Comparison of ENCODE assay signal across 22 cellular contexts in genomic region chr1:173660306-173660705, GRCh38. TPM values are rescaled to one million over a fixed set of nuclear protein-coding genes. Genes with fewer than 3 reads are reported as not detected.
DNase-seq lines count a peak whose midpoint lies in the region; ATAC-seq, FAIRE-seq and TF ChIP-seq lines count a peak whose summit lies in the region.
"Had no signal": no experiment of that assay in that cellular context is flagged by ENCODE, and none has a peak within 500 bp of the region (broad histone marks: within the 10 kb centered on the region; RNA-seq: fewer than 3 reads in every experiment).

No MANE protein-coding gene starts in this region.

- TF ChIP-seq POLR2A in esophagus muscularis mucosa (IDR thresholded peaks at IDR 0.05; ENCODE audit: low read depth) (no peak), HepG2 (IDR thresholded peaks at IDR 0.05; ENCODE audit: insufficient read depth in 1 of 2, low read depth in 2 of 2, low read length in 2 of 2) (no peak)

- no TSS peak for BruUV-seq in mammary epithelial cell (replicated peaks; lab: Mats Ljungman, UMichigan)
- BruUV-seq in MCF 10A (replicated peaks; lab: Mats Ljungman, UMichigan) = no TSS peak
- no TSS peak for BruUV-seq in HepG2 (replicated peaks; lab: Mats Ljungman, UMichigan)

- DNase-seq in mammary epithelial cell = no peak
- no peak for DNase-seq in MCF 10A (ENCODE audit: unreplicated experiment)
- peak; percentile 67 for DNase-seq in bronchial epithelial cell (ENCODE audit: low read depth)
- peak in 1 of 2 donors; percentile 54 for DNase-seq in foreskin keratinocyte
- no peak for DNase-seq in DMS 273 treated with DMSO at 0.1 percent for 48 hours (lab: John Stamatoyannopoulos, UW)
- no peak for DNase-seq in esophagus muscularis mucosa (ENCODE audit: extremely low spot score)
- no peak for DNase-seq in HepG2 (ENCODE audit: low spot score)
- DNase-seq: C1 segment of cervical spinal cord; Calu3; CD4-positive, alpha-beta memory T cell; COR-L47; DMS153; DND-41; GM23248; H7; HCEC 1CT had no signal

- no peak overlapping the region for H3K4me3 Mint-ChIP-seq in MCF 10A (ENCODE audit: unreplicated experiment)
- H3K4me3 Mint-ChIP-seq: CD4-positive, alpha-beta memory T cell had no signal

- H3K9ac ChIP-seq in mammary epithelial cell (ENCODE audit: insufficient read depth, low read length) (no peak overlapping the region), HepG2 (ENCODE audit: insufficient read depth, low read depth, low read length) (no peak overlapping the region)
- H3K9ac ChIP-seq: GM23248 had no signal

- TF ChIP-seq CTCF in mammary epithelial cell (conservative IDR thresholded peaks at IDR 0.05 in 1 of 2, IDR thresholded peaks at IDR 0.05 in 1 of 2; ENCODE audit: extremely low read depth in 1 of 2, insufficient read depth in 1 of 2, low read depth in 1 of 2, low read length in 2 of 2) (no peak), MCF 10A (IDR thresholded peaks at IDR 0.05; ENCODE audit: unreplicated experiment) (no peak), bronchial epithelial cell (IDR thresholded peaks at IDR 0.05; ENCODE audit: insufficient read depth, low read length, severe bottlenecking) (no peak), foreskin keratinocyte (conservative IDR thresholded peaks at IDR 0.05) (no peak), esophagus muscularis mucosa (IDR thresholded peaks at IDR 0.05) (no peak), HepG2 (CRISPR knock-in tag; IDR thresholded peaks at IDR 0.05) (no peak)

- no peak overlapping the region for H3K4me3 ChIP-seq in mammary epithelial cell (replicated peaks in 1 of 3; ENCODE audit: insufficient read depth in 1 of 3, low read depth in 2 of 3, low read length in 3 of 3)
- no peak overlapping the region for H3K4me3 ChIP-seq in bronchial epithelial cell (ENCODE audit: low read depth, low read length)
- H3K4me3 ChIP-seq in esophagus muscularis mucosa = no peak overlapping the region
- no peak overlapping the region for H3K4me3 ChIP-seq in HepG2 (replicated peaks in 1 of 3; ENCODE audit: insufficient read depth in 1 of 3, low read depth in 2 of 3, low read length in 3 of 3)
- H3K4me3 ChIP-seq: GM23248 had no signal

- peaks cover 23% of the 10 kb centered on the region for H3K4me1 ChIP-seq in mammary epithelial cell (ENCODE audit: insufficient read depth, low read length)
- peaks cover 21% of the 10 kb centered on the region for H3K4me1 ChIP-seq in foreskin keratinocyte
- no peaks in the 10 kb centered on the region for H3K4me1 ChIP-seq in esophagus muscularis mucosa
- no peaks in the 10 kb centered on the region for H3K4me1 ChIP-seq in HepG2 (ENCODE audit: insufficient read depth, low read length)

- H3K9me3 Mint-ChIP-seq in MCF 10A (ENCODE audit: unreplicated experiment) = peaks cover 12% of the 10 kb centered on the region

- dilution Hi-C loops in mammary epithelial cell (cut with HindIII; ENCODE audit: low sequenced_read_pairs) = no loop called here

- no peak overlapping the region for H3K27ac ChIP-seq in mammary epithelial cell (ENCODE audit: insufficient read depth, low read depth, low read length)
- H3K27ac ChIP-seq in foreskin keratinocyte = no peak overlapping the region
- no peak overlapping the region for H3K27ac ChIP-seq in esophagus muscularis mucosa (replicated peaks in 1 of 4)
- H3K27ac ChIP-seq in HepG2 (ENCODE audit: extremely low read length, insufficient read depth, low read length) = no peak overlapping the region
- H3K27ac ChIP-seq: GM23248 had no signal

- FAIRE-seq in bronchial epithelial cell (lab: Jason Lieb, UNC) (no peak), HepG2 (lab: Jason Lieb, UNC) (no peak)
- FAIRE-seq: G401.6, GM12892, H1 had no signal

- POLR2A ChIA-PET in MCF 10A (lab: Yijun Ruan, JAX) = interaction anchor here (0.8 to 1.5 kb wide), 2 partner anchors 55 to 133 kb away, joined by 3 to 8 read pairs; partner anchors contain the start of gene KLHL20
- POLR2A ChIA-PET in HepG2 (lab: Yijun Ruan, JAX) = no interaction called here

- WGBS in mammary epithelial cell (ENCODE audit: low coverage, missing lambda C conversion rate) = 60% methylated on average over 2 of the region's 2 CpGs
- 81% methylated on average over 2 of the region's 2 CpGs for WGBS in esophagus muscularis mucosa
- WGBS in HepG2 (ENCODE audit: low lambda C conversion rate) = 25% methylated on average over 2 of the region's 2 CpGs

- no peaks in the 10 kb centered on the region for H3K36me3 Mint-ChIP-seq in MCF 10A (ENCODE audit: insufficient read depth, unreplicated experiment)
- H3K36me3 Mint-ChIP-seq: CD4-positive, alpha-beta memory T cell had no signal

- peak; percentile 51 for ATAC-seq in foreskin keratinocyte
- ATAC-seq in HepG2 = no peak

- H3K27me3 ChIP-seq in mammary epithelial cell (ENCODE audit: insufficient read depth, low read length) (no peaks in the 10 kb centered on the region), bronchial epithelial cell (ENCODE audit: control insufficient read depth, insufficient read depth, low read length) (no peaks in the 10 kb centered on the region), foreskin keratinocyte (no peaks in the 10 kb centered on the region), esophagus muscularis mucosa (no peaks in the 10 kb centered on the region), HepG2 (ENCODE audit: control insufficient read depth in 1 of 2, insufficient read depth in 2 of 2, low read length in 2 of 2) (no peaks in the 10 kb centered on the region)

- no peaks in the 10 kb centered on the region for H4K20me1 ChIP-seq in mammary epithelial cell (ENCODE audit: insufficient read depth, low read length)
- no peaks in the 10 kb centered on the region for H4K20me1 ChIP-seq in HepG2 (ENCODE audit: insufficient read depth, low read length)

- no peak for TF ChIP-seq EP300 in esophagus muscularis mucosa (IDR thresholded peaks at IDR 0.05)
- TF ChIP-seq EP300 in HepG2 (IDR thresholded peaks at IDR 0.05; ENCODE audit: low read depth in 2 of 2, low read length in 2 of 2) = no peak
- no peak for TF ChIP-seq EP300 in HepG2 (CRISPR knock-in tag; IDR thresholded peaks at IDR 0.05; ENCODE audit: borderline replicate concordance)

- H3K27ac Mint-ChIP-seq in MCF 10A (ENCODE audit: low read depth, unreplicated experiment) = no peak overlapping the region
- H3K27ac Mint-ChIP-seq: CD4-positive, alpha-beta memory T cell had no signal

- H3K9me3 ChIP-seq in mammary epithelial cell (replicated peaks; ENCODE audit: insufficient read depth, low read length) = no peaks in the 10 kb centered on the region
- H3K9me3 ChIP-seq in esophagus muscularis mucosa = peaks cover 0 to 8% (median 6%) of the 10 kb centered on the region in 4 donors
- peaks cover 6% of the 10 kb centered on the region; the same call in 1 of the 2 replicates for H3K9me3 ChIP-seq in HepG2 (ENCODE audit: low read length)

- peak overlapping the region; percentile 73 for H2AFZ ChIP-seq in mammary epithelial cell (ENCODE audit: low read depth, low read length)
- no peak overlapping the region for H2AFZ ChIP-seq in HepG2 (ENCODE audit: low read length)
- H2AFZ ChIP-seq: GM23248 had no signal

- in situ Hi-C loops in mammary epithelial cell (cut with MboI; ENCODE audit: low sequenced_read_pairs in 2 of 2) = no loop called here
- in situ Hi-C loops in HepG2 (cut with HindIII; ENCODE audit: extremely low pct_ligation_motif_present, low pct_unique_long_range_greater_than_20kb) = no loop called here

- H3K79me2 ChIP-seq in mammary epithelial cell (ENCODE audit: insufficient read depth, low read length) = no peaks in the 10 kb centered on the region
- H3K79me2 ChIP-seq in HepG2 (ENCODE audit: insufficient read depth, low read length) = no peaks in the 10 kb centered on the region

- intact Hi-C loops in mammary epithelial cell (cut with micrococcal nuclease) = no loop called here
- intact Hi-C loops in MCF 10A (cut with micrococcal nuclease) = no loop called here
- intact Hi-C loops in esophagus muscularis mucosa (cut with DNase I) = no loop called here
- intact Hi-C loops in HepG2 (cut with micrococcal nuclease; ENCODE audit: unreplicated experiment) = no loop called here

- H3K27me3 Mint-ChIP-seq in MCF 10A (ENCODE audit: insufficient read depth, unreplicated experiment) = no peaks in the 10 kb centered on the region

- CTCF ChIA-PET in mammary epithelial cell (lab: Charles Lee; ENCODE audit: low non-redundant PET) (no interaction called here), MCF 10A (lab: Yijun Ruan, JAX) (interaction anchor here (0.5 kb wide), 1 partner anchor 356 kb away, joined by 3 read pairs; no protein-coding TSS in a partner anchor), HepG2 (lab: Yijun Ruan, JAX; ENCODE audit: low intra/inter-chr PET ratio, low total read pairs) (no interaction called here)

- H3K4me2 ChIP-seq in mammary epithelial cell (ENCODE audit: insufficient read depth, low read depth, low read length) (peak overlapping the region; percentile 1), HepG2 (ENCODE audit: low read depth, low read length) (no peak overlapping the region)

- no peak for TF ChIP-seq RAD21 in HepG2 (CRISPR knock-in tag; IDR thresholded peaks at IDR 0.05)

- H3K36me3 ChIP-seq in mammary epithelial cell (ENCODE audit: insufficient read depth, low read length) (no peaks in the 10 kb centered on the region), bronchial epithelial cell (ENCODE audit: control insufficient read depth, insufficient read depth, low read length) (no peaks in the 10 kb centered on the region), esophagus muscularis mucosa (no peaks in the 10 kb centered on the region), HepG2 (replicated peaks in 1 of 2; ENCODE audit: control insufficient read depth in 1 of 2, insufficient read depth in 2 of 2, low read length in 2 of 2) (no peaks in the 10 kb centered on the region)

- H3K4me1 Mint-ChIP-seq in MCF 10A (ENCODE audit: insufficient read depth, unreplicated experiment) = peaks cover 15% of the 10 kb centered on the region
- H3K4me1 Mint-ChIP-seq: CD4-positive, alpha-beta memory T cell had no signal

RNA-seq across cellular contexts. Expression of gene ANKRD45, which starts 9.3 kb away (rescaled TPM):
- total RNA-seq in mammary epithelial cell (1 to 10 TPM in 1 of 2 donors, under 1 TPM in 1; 0.28 to 1.7 TPM), MCF 10A (2022) (0.42 TPM in 1 of 2 replicates, not detected in the other), bronchial epithelial cell (under 0.01 TPM in 2 replicates), foreskin keratinocyte (0.42 and 0.82 TPM in 2 replicates), esophagus muscularis mucosa (under 1 TPM in 1 of 4 donors, not detected in 3; 0.33 TPM), HepG2 (2016; rRNA removed; fragmentation: Illumina TruSeq; extraction: Trizol) (not detected in 2 replicates)
- polyA plus RNA-seq in mammary epithelial cell (not detected), foreskin keratinocyte (0.27 and 0.29 TPM in 2 replicates), HepG2 (2011; rRNA removed) (not detected in 2 replicates)
- polyA minus RNA-seq in mammary epithelial cell = not detected
- not detected in 2 replicates for total RNA-seq in HepG2 (2016; cell fraction: cytosol; rRNA removed; fragmentation: Illumina TruSeq; extraction: Trizol; ENCODE audit: low read depth)
- not detected in 2 replicates for total RNA-seq in HepG2 (2016; cell fraction: insoluble cytoplasmic fraction; rRNA removed; fragmentation: Illumina TruSeq; extraction: Trizol)
- total RNA-seq in HepG2 (2016; cell fraction: membrane; rRNA removed; fragmentation: Illumina TruSeq; extraction: Trizol) = not detected in 2 replicates
- not detected in 2 replicates for total RNA-seq in HepG2 (2016; cell fraction: nucleus; rRNA removed; fragmentation: Illumina TruSeq; extraction: Trizol)
- polyA plus RNA-seq in HepG2 (2011; cell fraction: cytosol; rRNA removed) = not detected in 2 replicates
- polyA plus RNA-seq in HepG2 (2011; cell fraction: nucleus; rRNA removed) = not detected in 2 replicates
- polyA plus RNA-seq in HepG2 (2012) = not detected in 2 replicates
- not detected in 2 replicates for polyA plus RNA-seq in HepG2 (2016; cell fraction: cytosol; fragmentation: Illumina TruSeq; extraction: Trizol; ENCODE audit: low read depth)
- polyA plus RNA-seq in HepG2 (2016; cell fraction: insoluble cytoplasmic fraction; fragmentation: Illumina TruSeq; extraction: Trizol; ENCODE audit: low read depth) = not detected in 2 replicates
- polyA plus RNA-seq in HepG2 (2016; cell fraction: membrane; fragmentation: Illumina TruSeq; extraction: Trizol; ENCODE audit: low read depth) = not detected in 2 replicates
- polyA plus RNA-seq in HepG2 (2016; cell fraction: nucleus; fragmentation: Illumina TruSeq; extraction: Trizol; ENCODE audit: insufficient read depth, low read depth) = not detected in 2 replicates
- polyA minus RNA-seq in HepG2 (2011; rRNA and poly(A)+ RNA removed; ENCODE audit: low replicate concordance) = not detected in 2 replicates
- not detected in 2 replicates for polyA minus RNA-seq in HepG2 (2011; cell fraction: cytosol; rRNA and poly(A)+ RNA removed)
- not detected in 2 replicates for polyA minus RNA-seq in HepG2 (2011; cell fraction: nucleus; rRNA and poly(A)+ RNA removed)
- total RNA-seq: Calu3; CD4-positive, alpha-beta memory T cell; GM23248 had no signal
- polyA plus RNA-seq: BJ; CD4-positive, alpha-beta memory T cell had no signal

RNA-seq across cellular contexts. Expression of gene TEX50, which starts 25.2 kb away (rescaled TPM):
- total RNA-seq in mammary epithelial cell = not detected
- polyA plus RNA-seq in mammary epithelial cell = not detected
- not detected for polyA minus RNA-seq in mammary epithelial cell
- total RNA-seq in MCF 10A (2022) = not detected in 2 replicates
- not detected in 2 replicates for total RNA-seq in bronchial epithelial cell
- total RNA-seq in foreskin keratinocyte = not detected in 2 replicates
- not detected in 2 replicates for polyA plus RNA-seq in foreskin keratinocyte
- not detected for total RNA-seq in esophagus muscularis mucosa
- total RNA-seq in HepG2 (2016; rRNA removed; fragmentation: Illumina TruSeq; extraction: Trizol) = not detected in 2 replicates
- not detected in 2 replicates for total RNA-seq in HepG2 (2016; cell fraction: cytosol; rRNA removed; fragmentation: Illumina TruSeq; extraction: Trizol; ENCODE audit: low read depth)
- not detected in 2 replicates for total RNA-seq in HepG2 (2016; cell fraction: insoluble cytoplasmic fraction; rRNA removed; fragmentation: Illumina TruSeq; extraction: Trizol)
- total RNA-seq in HepG2 (2016; cell fraction: membrane; rRNA removed; fragmentation: Illumina TruSeq; extraction: Trizol) = not detected in 2 replicates
- total RNA-seq in HepG2 (2016; cell fraction: nucleus; rRNA removed; fragmentation: Illumina TruSeq; extraction: Trizol) = not detected in 2 replicates
- polyA plus RNA-seq in HepG2 (2011; rRNA removed) = not detected in 2 replicates
- polyA plus RNA-seq in HepG2 (2011; cell fraction: cytosol; rRNA removed) = not detected in 2 replicates
- not detected in 2 replicates for polyA plus RNA-seq in HepG2 (2011; cell fraction: nucleus; rRNA removed)
- polyA plus RNA-seq in HepG2 (2012) = not detected in 2 replicates
- polyA plus RNA-seq in HepG2 (2016; cell fraction: cytosol; fragmentation: Illumina TruSeq; extraction: Trizol; ENCODE audit: low read depth) = not detected in 2 replicates
- not detected in 2 replicates for polyA plus RNA-seq in HepG2 (2016; cell fraction: insoluble cytoplasmic fraction; fragmentation: Illumina TruSeq; extraction: Trizol; ENCODE audit: low read depth)
- not detected in 2 replicates for polyA plus RNA-seq in HepG2 (2016; cell fraction: membrane; fragmentation: Illumina TruSeq; extraction: Trizol; ENCODE audit: low read depth)
- polyA plus RNA-seq in HepG2 (2016; cell fraction: nucleus; fragmentation: Illumina TruSeq; extraction: Trizol; ENCODE audit: insufficient read depth, low read depth) = not detected in 2 replicates
- polyA minus RNA-seq in HepG2 (2011; rRNA and poly(A)+ RNA removed; ENCODE audit: low replicate concordance) = not detected in 2 replicates
- not detected in 2 replicates for polyA minus RNA-seq in HepG2 (2011; cell fraction: cytosol; rRNA and poly(A)+ RNA removed)
- not detected in 2 replicates for polyA minus RNA-seq in HepG2 (2011; cell fraction: nucleus; rRNA and poly(A)+ RNA removed)
- total RNA-seq: A172; A673; Calu3; CD4-positive, alpha-beta memory T cell; GM23248; H1; H7 had no signal
- polyA plus RNA-seq: BJ; CD4-positive, alpha-beta memory T cell; GM23248; H1 had no signal

RNA-seq across cellular contexts. Expression of gene KLHL20, which starts 54.5 kb away (rescaled TPM):
- 10 to 100 TPM; 25.7 to 26.3 TPM for total RNA-seq in mammary epithelial cell
- 12.3 TPM for polyA plus RNA-seq in mammary epithelial cell
- polyA minus RNA-seq in mammary epithelial cell = 19.1 TPM
- 36.7 and 44.3 TPM in 2 replicates for total RNA-seq in MCF 10A (2022)
- total RNA-seq in bronchial epithelial cell = 35.8 and 39.0 TPM in 2 replicates
- 16.3 and 19.8 TPM in 2 replicates for total RNA-seq in foreskin keratinocyte
- 4.1 and 4.2 TPM in 2 replicates for polyA plus RNA-seq in foreskin keratinocyte
- 10 to 100 TPM; 28.3 to 38.3 (median 33.3) TPM for total RNA-seq in esophagus muscularis mucosa
- total RNA-seq in HepG2 (2016; rRNA removed; fragmentation: Illumina TruSeq; extraction: Trizol) = 14.3 and 18.8 TPM in 2 replicates
- 2.4 and 2.5 TPM in 2 replicates for total RNA-seq in HepG2 (2016; cell fraction: cytosol; rRNA removed; fragmentation: Illumina TruSeq; extraction: Trizol; ENCODE audit: low read depth)
- 14.9 and 16.8 TPM in 2 replicates for total RNA-seq in HepG2 (2016; cell fraction: insoluble cytoplasmic fraction; rRNA removed; fragmentation: Illumina TruSeq; extraction: Trizol)
- 4.0 and 4.7 TPM in 2 replicates for total RNA-seq in HepG2 (2016; cell fraction: membrane; rRNA removed; fragmentation: Illumina TruSeq; extraction: Trizol)
- total RNA-seq in HepG2 (2016; cell fraction: nucleus; rRNA removed; fragmentation: Illumina TruSeq; extraction: Trizol) = 14.8 and 15.8 TPM in 2 replicates
- polyA plus RNA-seq in HepG2 (2011; rRNA removed) = 7.4 and 7.6 TPM in 2 replicates
- 4.5 and 6.7 TPM in 2 replicates for polyA plus RNA-seq in HepG2 (2011; cell fraction: cytosol; rRNA removed)
- polyA plus RNA-seq in HepG2 (2011; cell fraction: nucleus; rRNA removed) = 7.4 and 7.5 TPM in 2 replicates
- 7.7 and 9.3 TPM in 2 replicates for polyA plus RNA-seq in HepG2 (2012)
- polyA plus RNA-seq in HepG2 (2016; cell fraction: cytosol; fragmentation: Illumina TruSeq; extraction: Trizol; ENCODE audit: low read depth) = 0.67 and 0.69 TPM in 2 replicates
- polyA plus RNA-seq in HepG2 (2016; cell fraction: insoluble cytoplasmic fraction; fragmentation: Illumina TruSeq; extraction: Trizol; ENCODE audit: low read depth) = 12.9 and 13.2 TPM in 2 replicates
- 1.3 and 1.6 TPM in 2 replicates for polyA plus RNA-seq in HepG2 (2016; cell fraction: membrane; fragmentation: Illumina TruSeq; extraction: Trizol; ENCODE audit: low read depth)
- 9.9 and 10.8 TPM in 2 replicates for polyA plus RNA-seq in HepG2 (2016; cell fraction: nucleus; fragmentation: Illumina TruSeq; extraction: Trizol; ENCODE audit: insufficient read depth, low read depth)
- polyA minus RNA-seq in HepG2 (2011; rRNA and poly(A)+ RNA removed; ENCODE audit: low replicate concordance) = 7.8 and 22.8 TPM in 2 replicates
- 4.9 TPM in 2 replicates for polyA minus RNA-seq in HepG2 (2011; cell fraction: cytosol; rRNA and poly(A)+ RNA removed)
- polyA minus RNA-seq in HepG2 (2011; cell fraction: nucleus; rRNA and poly(A)+ RNA removed) = 20.4 and 23.3 TPM in 2 replicates

RNA-seq across cellular contexts. Expression of gene SLC9C2, which starts 57.4 kb away (rescaled TPM):
- total RNA-seq in mammary epithelial cell (not detected), MCF 10A (2022) (not detected in 2 replicates), bronchial epithelial cell (not detected in 2 replicates), foreskin keratinocyte (not detected in 2 replicates), esophagus muscularis mucosa (not detected), HepG2 (2016; rRNA removed; fragmentation: Illumina TruSeq; extraction: Trizol) (not detected in 2 replicates)
- polyA plus RNA-seq in mammary epithelial cell (0.01 TPM), foreskin keratinocyte (not detected in 2 replicates), HepG2 (2011; rRNA removed) (0.03 TPM in 1 of 2 replicates, not detected in the other)
- not detected for polyA minus RNA-seq in mammary epithelial cell
- not detected in 2 replicates for total RNA-seq in HepG2 (2016; cell fraction: cytosol; rRNA removed; fragmentation: Illumina TruSeq; extraction: Trizol; ENCODE audit: low read depth)
- not detected in 2 replicates for total RNA-seq in HepG2 (2016; cell fraction: insoluble cytoplasmic fraction; rRNA removed; fragmentation: Illumina TruSeq; extraction: Trizol)
- not detected in 2 replicates for total RNA-seq in HepG2 (2016; cell fraction: membrane; rRNA removed; fragmentation: Illumina TruSeq; extraction: Trizol)
- not detected in 2 replicates for total RNA-seq in HepG2 (2016; cell fraction: nucleus; rRNA removed; fragmentation: Illumina TruSeq; extraction: Trizol)
- not detected in 2 replicates for polyA plus RNA-seq in HepG2 (2011; cell fraction: cytosol; rRNA removed)
- not detected in 2 replicates for polyA plus RNA-seq in HepG2 (2011; cell fraction: nucleus; rRNA removed)
- polyA plus RNA-seq in HepG2 (2012) = not detected in 2 replicates
- polyA plus RNA-seq in HepG2 (2016; cell fraction: cytosol; fragmentation: Illumina TruSeq; extraction: Trizol; ENCODE audit: low read depth) = not detected in 2 replicates
- polyA plus RNA-seq in HepG2 (2016; cell fraction: insoluble cytoplasmic fraction; fragmentation: Illumina TruSeq; extraction: Trizol; ENCODE audit: low read depth) = not detected in 2 replicates
- polyA plus RNA-seq in HepG2 (2016; cell fraction: membrane; fragmentation: Illumina TruSeq; extraction: Trizol; ENCODE audit: low read depth) = not detected in 2 replicates
- not detected in 2 replicates for polyA plus RNA-seq in HepG2 (2016; cell fraction: nucleus; fragmentation: Illumina TruSeq; extraction: Trizol; ENCODE audit: insufficient read depth, low read depth)
- polyA minus RNA-seq in HepG2 (2011; rRNA and poly(A)+ RNA removed; ENCODE audit: low replicate concordance) = not detected in 2 replicates
- not detected in 2 replicates for polyA minus RNA-seq in HepG2 (2011; cell fraction: cytosol; rRNA and poly(A)+ RNA removed)
- not detected in 2 replicates for polyA minus RNA-seq in HepG2 (2011; cell fraction: nucleus; rRNA and poly(A)+ RNA removed)
- total RNA-seq: A172; A673; Calu3; CD4-positive, alpha-beta memory T cell; GM23248; H1; H7 had no signal
- polyA plus RNA-seq: BJ; CD4-positive, alpha-beta memory T cell; GM23248; H1 had no signal
